In the genomic region with DNA sequence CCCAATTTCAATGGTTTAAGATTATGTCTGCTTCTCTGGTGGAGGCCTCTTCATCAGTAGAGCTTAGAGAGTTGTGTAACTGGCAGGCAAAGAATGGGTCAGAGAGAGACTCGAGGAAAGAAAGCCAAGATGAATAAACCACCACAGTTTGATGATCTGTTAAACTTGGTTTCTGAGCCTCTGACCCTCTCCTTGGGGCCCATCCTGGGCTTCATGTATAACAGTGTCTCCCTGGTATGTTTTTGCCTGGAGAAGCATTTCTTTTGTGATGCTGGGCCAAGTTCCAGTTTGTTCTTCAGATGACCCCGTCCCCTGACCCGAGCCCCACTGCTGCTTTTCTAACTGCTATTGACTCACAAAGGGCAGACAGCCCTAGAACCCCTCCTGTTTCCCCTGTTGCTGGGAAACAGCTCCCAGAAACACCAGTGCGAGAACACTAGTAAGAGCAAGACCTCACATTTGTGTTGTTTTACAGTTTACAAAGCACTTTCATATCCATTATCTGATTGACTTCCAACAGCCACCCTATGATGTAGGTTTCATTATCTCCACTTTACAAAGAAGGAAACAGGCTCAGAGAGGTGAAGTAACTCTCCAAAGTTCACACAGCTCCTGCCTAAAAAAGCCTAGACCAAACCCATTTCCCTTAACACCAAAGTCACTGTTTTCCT, we compare ENCODE assay signal across 12 cellular contexts. TPM values are rescaled to one million over a fixed set of nuclear protein-coding genes. Genes with fewer than 3 reads are reported as not detected.
DNase-seq lines count a peak whose midpoint lies in the region; ATAC-seq and TF ChIP-seq lines count a peak whose summit lies in the region.
"Had no signal": no experiment of that assay in that cellular context is flagged by ENCODE, and none has a peak within 500 bp of the region (broad histone marks: within the 10 kb centered on the region; RNA-seq: fewer than 3 reads in every experiment).

No MANE protein-coding gene starts in this region.

- H3K4me3 ChIP-seq in lung, result no peak overlapping the region

- peaks cover 79% of the 10 kb centered on the region for H3K4me1 Mint-ChIP-seq in activated naive CD8-positive, alpha-beta T cell treated with anti-CD3 and anti-CD28 coated beads for 36 hours
- peaks cover 79% of the 10 kb centered on the region for H3K4me1 Mint-ChIP-seq in stimulated activated naive CD8-positive, alpha-beta T cell treated with anti-CD3 and anti-CD28 coated beads, Interleukin-15, amount 100 ng/mL, for 72 hours

- H3K27me3 Mint-ChIP-seq in activated naive CD8-positive, alpha-beta T cell treated with anti-CD3 and anti-CD28 coated beads for 36 hours, result peaks cover 7% of the 10 kb centered on the region
- no peaks in the 10 kb centered on the region for H3K27me3 Mint-ChIP-seq in stimulated activated naive CD8-positive, alpha-beta T cell treated with anti-CD3 and anti-CD28 coated beads, Interleukin-15, amount 100 ng/mL, for 72 hours

- no peaks in the 10 kb centered on the region for H3K9me3 ChIP-seq in lung (ENCODE audit: control insufficient read depth in 2 of 2, insufficient read depth in 1 of 2, low read length in 1 of 2)

- no peak overlapping the region for H3K27ac ChIP-seq in lung (ENCODE audit: low read depth in 1 of 2, low read length in 1 of 2)

- no peak for TF ChIP-seq CTCF in lung (IDR thresholded peaks at IDR 0.05; ENCODE audit: control extremely low read depth, extremely low read depth)

- no peaks in the 10 kb centered on the region for H3K9me3 Mint-ChIP-seq in activated naive CD8-positive, alpha-beta T cell treated with anti-CD3 and anti-CD28 coated beads for 36 hours
- H3K9me3 Mint-ChIP-seq in stimulated activated naive CD8-positive, alpha-beta T cell treated with anti-CD3 and anti-CD28 coated beads, Interleukin-15, amount 100 ng/mL, for 72 hours, result no peaks in the 10 kb centered on the region

- H3K27ac Mint-ChIP-seq in activated naive CD8-positive, alpha-beta T cell treated with anti-CD3 and anti-CD28 coated beads for 36 hours, result peak overlapping the region; percentile 99
- H3K27ac Mint-ChIP-seq in stimulated activated naive CD8-positive, alpha-beta T cell treated with anti-CD3 and anti-CD28 coated beads, Interleukin-15, amount 100 ng/mL, for 72 hours, result peak overlapping the region; percentile 99

- peak overlapping the region; percentile 78 for H3K4me3 Mint-ChIP-seq in activated naive CD8-positive, alpha-beta T cell treated with anti-CD3 and anti-CD28 coated beads for 36 hours
- peak overlapping the region; percentile 82 to 94 for H3K4me3 Mint-ChIP-seq in stimulated activated naive CD8-positive, alpha-beta T cell treated with anti-CD3 and anti-CD28 coated beads, Interleukin-15, amount 100 ng/mL, for 72 hours
- H3K4me3 Mint-ChIP-seq: naive B cell had no signal

- ATAC-seq in lung (ENCODE audit: insufficient read depth, low FRiP score) (no peak), HG03520 (IDR thresholded peaks at IDR 0.05; ENCODE audit: unreplicated experiment) (no peak), GM19035 (IDR thresholded peaks at IDR 0.05; ENCODE audit: unreplicated experiment) (no peak)
- peak; percentile 72 for ATAC-seq in stimulated activated naive CD8-positive, alpha-beta T cell treated with anti-CD3 and anti-CD28 coated beads, Interleukin-15, amount 100 ng/mL, for 72 hours

- H3K36me3 ChIP-seq in lung (ENCODE audit: control insufficient read depth in 2 of 2, insufficient read depth in 2 of 2, low read length in 2 of 2), result no peaks in the 10 kb centered on the region

- H3K36me3 Mint-ChIP-seq in activated naive CD8-positive, alpha-beta T cell treated with anti-CD3 and anti-CD28 coated beads for 36 hours, result peaks cover 97% of the 10 kb centered on the region
- H3K36me3 Mint-ChIP-seq: naive B cell had no signal

- no peaks in the 10 kb centered on the region for H3K4me1 ChIP-seq in lung (ENCODE audit: control insufficient read depth in 2 of 2, insufficient read depth in 2 of 2, low read length in 2 of 2)

- 66 to 85% methylated on average over 4 of the region's 4 CpGs for WGBS in lung, 2 donors

- peak; percentile 82 for DNase-seq in activated CD8-positive, alpha-beta memory T cell treated with anti-CD3 and anti-CD28 coated beads for 24 hours
- DNase-seq in activated CD8-positive, alpha-beta memory T cell treated with anti-CD3 and anti-CD28 coated beads, Interleukin-2, amount 50 U/mL, for 4 hours, result no peak
- peak; percentile 73 for DNase-seq in activated naive CD8-positive, alpha-beta T cell treated with anti-CD3 and anti-CD28 coated beads for 36 hours
- DNase-seq in lung (ENCODE audit: low spot score) (peak; percentile 27), NCI-H526 (lab: John Stamatoyannopoulos, UW) (no peak)
- peak; percentile 64 to 86 for DNase-seq in stimulated activated naive CD8-positive, alpha-beta T cell treated with anti-CD3 and anti-CD28 coated beads, Interleukin-15, amount 100 ng/mL, for 72 hours
- DNase-seq: heart left ventricle, IMR-90, naive B cell had no signal

- no peaks in the 10 kb centered on the region for H3K27me3 ChIP-seq in lung (ENCODE audit: control insufficient read depth, insufficient read depth)
- H3K27me3 ChIP-seq: heart left ventricle had no signal

RNA-seq across cellular contexts. Expression of gene CD2, which starts 9.0 kb away (rescaled TPM):
- total RNA-seq in activated naive CD8-positive, alpha-beta T cell treated with anti-CD3 and anti-CD28 coated beads for 36 hours, result 100 to 1,000 TPM; 291 TPM
- 1 to 10 TPM; 2.4 to 4.8 TPM for total RNA-seq in lung
- 1 to 10 TPM; 5.0 to 5.2 TPM for polyA plus RNA-seq in lung
- total RNA-seq: G401, IMR-90 had no signal
- polyA plus RNA-seq: IMR-90 had no signal

Comparison
In these comparisons a context has a peak if more than half of its experiments do, and no peak if none do; other contexts are left out.
1. DNase-seq: peak in activated CD8-positive, alpha-beta memory T cell treated with anti-CD3 and anti-CD28 coated beads for 24 hours (single experiment), activated naive CD8-positive, alpha-beta T cell treated with anti-CD3 and anti-CD28 coated beads for 36 hours (single experiment), lung (single experiment) and stimulated activated naive CD8-positive, alpha-beta T cell treated with anti-CD3 and anti-CD28 coated beads, Interleukin-15, amount 100 ng/mL, for 72 hours (2 of 2); none in activated CD8-positive, alpha-beta memory T cell treated with anti-CD3 and anti-CD28 coated beads, Interleukin-2, amount 50 U/mL, for 4 hours (single experiment) and NCI-H526 (0 of 2).
2. RNA of gene CD2, which starts 9.0 kb away (total RNA-seq): 291 TPM in activated naive CD8-positive, alpha-beta T cell treated with anti-CD3 and anti-CD28 coated beads for 36 hours; 2.4 to 4.8 TPM in lung; every median in the first group is over 10 times any median in the second.